Comparison of ENCODE assay signal across 9 cellular contexts in genomic region chr9:9352877-9353481, GRCh38.
DNase-seq lines count a peak whose midpoint lies in the region; ATAC-seq, FAIRE-seq and TF ChIP-seq lines count a peak whose summit lies in the region.
"Had no signal": no experiment of that assay in that cellular context is flagged by ENCODE, and none has a peak within 500 bp of the region (broad histone marks: within the 10 kb centered on the region; RNA-seq: fewer than 3 reads in every experiment).

No MANE protein-coding gene starts in this region.

- no peak overlapping the region for H3K9ac ChIP-seq in HepG2 (ENCODE audit: insufficient read depth, low read depth, low read length)

- no TSS peak for BruUV-seq in HepG2 (replicated peaks; lab: Mats Ljungman, UMichigan)

- POLR2A ChIA-PET in CD4-positive, alpha-beta T cell (lab: Charles Lee) = no interaction called here
- POLR2A ChIA-PET in HepG2 (lab: Yijun Ruan, JAX) = no interaction called here

- H3K9me3 ChIP-seq in CD4-positive, alpha-beta T cell (ENCODE audit: control insufficient read depth, low read length) = no peaks in the 10 kb centered on the region
- no peaks in the 10 kb centered on the region for H3K9me3 ChIP-seq in HAP-1
- H3K9me3 ChIP-seq in adrenal gland (replicated peaks in 1 of 3) = no peaks in the 10 kb centered on the region
- no peaks in the 10 kb centered on the region for H3K9me3 ChIP-seq in HepG2 (ENCODE audit: low read length)

- H3K27ac Mint-ChIP-seq in CD4-positive, alpha-beta T cell = no peak overlapping the region

- no peak for TF ChIP-seq POLR2A in adrenal gland (IDR thresholded peaks at IDR 0.05)
- no peak for TF ChIP-seq POLR2A in HepG2 (IDR thresholded peaks at IDR 0.05; ENCODE audit: insufficient read depth in 1 of 2, low read depth in 2 of 2, low read length in 2 of 2)

- no peak overlapping the region for H3K4me2 ChIP-seq in HepG2 (ENCODE audit: low read depth, low read length)

- intact Hi-C loops in CD4-positive, alpha-beta T cell (cut with DNase I, micrococcal nuclease) = no loop called here
- intact Hi-C loops in adrenal gland (cut with DNase I) (no loop called here), HepG2 (cut with micrococcal nuclease; ENCODE audit: unreplicated experiment) (no loop called here)

- H3K27me3 ChIP-seq in CD4-positive, alpha-beta T cell (ENCODE audit: control insufficient read depth, insufficient read depth, low read length) = no peaks in the 10 kb centered on the region
- H3K27me3 ChIP-seq in HAP-1 (ENCODE audit: low read depth) = no peaks in the 10 kb centered on the region; the same call in 1 of the 2 replicates
- no peaks in the 10 kb centered on the region for H3K27me3 ChIP-seq in adrenal gland
- H3K27me3 ChIP-seq in HepG2 (ENCODE audit: control insufficient read depth in 1 of 2, insufficient read depth in 2 of 2, low read length in 2 of 2) = no peaks in the 10 kb centered on the region

- H3K4me3 ChIP-seq in HAP-1 (no peak overlapping the region), adrenal gland (no peak overlapping the region), HepG2 (replicated peaks in 1 of 3; ENCODE audit: insufficient read depth in 1 of 3, low read depth in 2 of 3, low read length in 3 of 3) (no peak overlapping the region)

- no peaks in the 10 kb centered on the region for H3K36me3 Mint-ChIP-seq in CD4-positive, alpha-beta T cell (ENCODE audit: low read depth)

- no peak overlapping the region for H2AFZ ChIP-seq in HepG2 (ENCODE audit: low read length)

- H4K20me1 ChIP-seq in HepG2 (ENCODE audit: insufficient read depth, low read length) = no peaks in the 10 kb centered on the region

- TF ChIP-seq RAD21 in HepG2 (CRISPR knock-in tag; IDR thresholded peaks at IDR 0.05) = no peak

- H3K27me3 Mint-ChIP-seq in CD4-positive, alpha-beta T cell = no peaks in the 10 kb centered on the region

- H3K36me3 ChIP-seq in HAP-1 (replicated peaks) (no peaks in the 10 kb centered on the region), adrenal gland (replicated peaks in 1 of 2) (no peaks in the 10 kb centered on the region), HepG2 (replicated peaks in 1 of 2; ENCODE audit: control insufficient read depth in 1 of 2, insufficient read depth in 2 of 2, low read length in 2 of 2) (no peaks in the 10 kb centered on the region)

- FAIRE-seq in HepG2 (lab: Jason Lieb, UNC) = no peak
- FAIRE-seq: GM19239 had no signal

- in situ Hi-C loops in HAP-1 (cut with MboI; ENCODE audit: low sequenced_read_pairs) (no loop called here), HepG2 (cut with HindIII; ENCODE audit: extremely low pct_ligation_motif_present, low pct_unique_long_range_greater_than_20kb) (no loop called here)

- no peaks in the 10 kb centered on the region for H3K4me1 Mint-ChIP-seq in CD4-positive, alpha-beta T cell (ENCODE audit: low read depth)

- CTCF ChIA-PET in CD4-positive, alpha-beta T cell (lab: Charles Lee) = no interaction called here
- CTCF ChIA-PET in HepG2 (lab: Yijun Ruan, JAX; ENCODE audit: low intra/inter-chr PET ratio, low total read pairs) = no interaction called here

- TF ChIP-seq EP300 in HepG2 (IDR thresholded peaks at IDR 0.05; ENCODE audit: low read depth in 2 of 2, low read length in 2 of 2) (no peak), HepG2 (CRISPR knock-in tag; IDR thresholded peaks at IDR 0.05; ENCODE audit: borderline replicate concordance) (no peak)

- H3K4me1 ChIP-seq in HAP-1 (no peaks in the 10 kb centered on the region), adrenal gland (replicated peaks in 1 of 2) (no peaks in the 10 kb centered on the region), HepG2 (ENCODE audit: insufficient read depth, low read length) (no peaks in the 10 kb centered on the region)

- H3K27ac ChIP-seq in CD4-positive, alpha-beta T cell (ENCODE audit: low read depth, low read length) = no peak overlapping the region
- no peak overlapping the region for H3K27ac ChIP-seq in adrenal gland
- H3K27ac ChIP-seq in HepG2 (ENCODE audit: extremely low read length, insufficient read depth, low read length) = no peak overlapping the region

- ATAC-seq in CD4-positive, alpha-beta T cell (ENCODE audit: poor library complexity) = no peak
- no peak for ATAC-seq in HepG2
- no peak for ATAC-seq in GM21825 (IDR thresholded peaks at IDR 0.05; ENCODE audit: unreplicated experiment)

- H3K79me2 ChIP-seq in HepG2 (ENCODE audit: insufficient read depth, low read length) = no peaks in the 10 kb centered on the region

- DNase-seq in CD4-positive, alpha-beta T cell = no peak
- DNase-seq in HAP-1 (ENCODE audit: low spot score in 2 of 2) (peak; percentile 19 to 37), adrenal gland (peak in 3 of 7 donors; percentile 7 to 21 (median 12)), HepG2 (ENCODE audit: low spot score) (no peak), NCI-H187 treated with DMSO at 0.1 percent for 48 hours (lab: John Stamatoyannopoulos, UW) (no peak)
- no peak for DNase-seq in stimulated activated CD8-positive, alpha-beta memory T cell treated with anti-CD3 and anti-CD28 coated beads, Interleukin-4, amount 100 ng/mL, for 48 hours
- no peak for DNase-seq in stimulated activated CD4-positive, alpha-beta T cell treated with anti-CD3 and anti-CD28 coated beads, Interleukin-4, amount 100 ng/mL, for 1 hour

- no peak overlapping the region for H3K4me3 Mint-ChIP-seq in CD4-positive, alpha-beta T cell

- H3K9me3 Mint-ChIP-seq in CD4-positive, alpha-beta T cell = no peaks in the 10 kb centered on the region

- WGBS in adrenal gland, 4 donors = 5 to 14% (median 10%) methylated on average over 2 of the region's 2 CpGs
- WGBS in HepG2 (ENCODE audit: low lambda C conversion rate) = 0% methylated on average over 2 of the region's 2 CpGs

- peak; percentile 6 for TF ChIP-seq CTCF in CD4-positive, alpha-beta T cell (IDR thresholded peaks at IDR 0.05)
- TF ChIP-seq CTCF in adrenal gland (IDR thresholded peaks at IDR 0.05) = peak; percentile 22 to 57 (median 34)
- TF ChIP-seq CTCF in HepG2 (CRISPR knock-in tag; IDR thresholded peaks at IDR 0.05) = 0 out of 2 replicates have a peak, but pooled peaks have one; percentile 11

TF ChIP-seq in HepG2, 621 proteins besides CTCF, POLR2A, EP300 and RAD21:
- TF ChIP-seq SMC3 (IDR thresholded peaks at IDR 0.05; ENCODE audit: low read length) (0 out of 2 replicates have a peak, but pooled peaks have one; percentile 15), SRY (CRISPR knock-in tag; IDR thresholded peaks at IDR 0.05) (no peak)

Comparison
In these comparisons a context has a peak if more than half of its experiments do, and no peak if none do; other contexts are left out.
1. DNase-seq: peak in HAP-1 (2 of 2); none in CD4-positive, alpha-beta T cell (0 of 10), HepG2 (single experiment), NCI-H187 treated with DMSO at 0.1 percent for 48 hours (single experiment), stimulated activated CD8-positive, alpha-beta memory T cell treated with anti-CD3 and anti-CD28 coated beads, Interleukin-4, amount 100 ng/mL, for 48 hours (single experiment) and stimulated activated CD4-positive, alpha-beta T cell treated with anti-CD3 and anti-CD28 coated beads, Interleukin-4, amount 100 ng/mL, for 1 hour (single experiment).
2. Peak in every context shown above with its lines, with median percentiles within 50 percentile points of each other: CTCF ChIP-seq.